Comparison of ENCODE assay signal across 2 cellular contexts in genomic region chr1:25575191-25575590, GRCh38.
TF ChIP-seq lines count a peak whose summit lies in the region.

No MANE protein-coding gene starts in this region.

TF ChIP-seq in K562, 482 proteins besides CTCF, POLR2A, EP300 and RAD21:
- TF ChIP-seq RFX1 (IDR thresholded peaks at IDR 0.05) = no peak
- TF ChIP-seq SAFB (IDR thresholded peaks at IDR 0.05; ENCODE audit: borderline replicate concordance, low read depth, low read length) = no peak
- peak; percentile 29 for TF ChIP-seq TBP (optimal IDR thresholded peaks at IDR 0.05; ENCODE audit: low read depth, low read length)

TF ChIP-seq in HEK293T, 16 proteins besides CTCF, POLR2A, EP300 and RAD21:
- TF ChIP-seq TARDBP (IDR thresholded peaks at IDR 0.05) = no peak
- no peak for TF ChIP-seq PKNOX1 (IDR thresholded peaks at IDR 0.05)
- TF ChIP-seq SUZ12 (IDR thresholded peaks at IDR 0.05) = no peak
- TF ChIP-seq FOXA1 (IDR thresholded peaks at IDR 0.05) = no peak
- no peak for TF ChIP-seq FOXK2 (IDR thresholded peaks at IDR 0.05)
- no peak for TF ChIP-seq CTBP1 (IDR thresholded peaks at IDR 0.05; ENCODE audit: borderline replicate concordance)
- TF ChIP-seq HDGF (IDR thresholded peaks at IDR 0.05; ENCODE audit: borderline replicate concordance) = no peak
- TF ChIP-seq ELF4 (IDR thresholded peaks at IDR 0.05) = no peak
- TF ChIP-seq BHLHE40 (IDR thresholded peaks at IDR 0.05; ENCODE audit: borderline replicate concordance) = no peak
- no peak for TF ChIP-seq ARNT (IDR thresholded peaks at IDR 0.05)
- TF ChIP-seq SP1 (IDR thresholded peaks at IDR 0.05) = no peak
- TF ChIP-seq LEF1 (IDR thresholded peaks at IDR 0.05; ENCODE audit: borderline replicate concordance) = no peak
- TF ChIP-seq NFRKB (IDR thresholded peaks at IDR 0.05) = no peak
- TF ChIP-seq FOXM1 (IDR thresholded peaks at IDR 0.05; ENCODE audit: borderline replicate concordance) = no peak
- no peak for TF ChIP-seq ZNF384 (IDR thresholded peaks at IDR 0.05)
- TF ChIP-seq L3MBTL2 (conservative IDR thresholded peaks at IDR 0.05) = no peak
